In genomic region chr11:122795281-122795680, GRCh38 we compare ENCODE assay signal across 7 cellular contexts. TPM values are rescaled to one million over a fixed set of nuclear protein-coding genes. Genes with fewer than 3 reads are reported as not detected.
"Had no signal": no experiment of that assay in that cellular context is flagged by ENCODE, and none has a peak within 500 bp of the region (broad histone marks: within the 10 kb centered on the region; RNA-seq: fewer than 3 reads in every experiment).

No MANE protein-coding gene starts in this region.

- DNase-seq: H9, HCEC 1CT, IMR-90 had no signal

- H3K27ac Mint-ChIP-seq: GM23338, H9 had no signal

- H3K9me3 Mint-ChIP-seq: GM23338, H9 had no signal

- H3K4me3 Mint-ChIP-seq: GM23338, H9 had no signal

RNA-seq across cellular contexts. Expression of gene CRTAM, which starts 43.0 kb away (rescaled TPM):
- total RNA-seq: GM23338, H1, H9, HT-29, IMR-90, K562 had no signal
- polyA plus RNA-seq: GM23338, H1, IMR-90, K562 had no signal
